1 cellular context compared by ENCODE assay signal in genomic region chr12:107081778-107082177, GRCh38.
TF ChIP-seq lines count a peak whose summit lies in the region.

No MANE protein-coding gene starts in this region.

TF ChIP-seq in HEK293, 187 proteins besides CTCF, POLR2A, EP300 and RAD21 (continued from another document):
- TF ChIP-seq, protein P1, sequence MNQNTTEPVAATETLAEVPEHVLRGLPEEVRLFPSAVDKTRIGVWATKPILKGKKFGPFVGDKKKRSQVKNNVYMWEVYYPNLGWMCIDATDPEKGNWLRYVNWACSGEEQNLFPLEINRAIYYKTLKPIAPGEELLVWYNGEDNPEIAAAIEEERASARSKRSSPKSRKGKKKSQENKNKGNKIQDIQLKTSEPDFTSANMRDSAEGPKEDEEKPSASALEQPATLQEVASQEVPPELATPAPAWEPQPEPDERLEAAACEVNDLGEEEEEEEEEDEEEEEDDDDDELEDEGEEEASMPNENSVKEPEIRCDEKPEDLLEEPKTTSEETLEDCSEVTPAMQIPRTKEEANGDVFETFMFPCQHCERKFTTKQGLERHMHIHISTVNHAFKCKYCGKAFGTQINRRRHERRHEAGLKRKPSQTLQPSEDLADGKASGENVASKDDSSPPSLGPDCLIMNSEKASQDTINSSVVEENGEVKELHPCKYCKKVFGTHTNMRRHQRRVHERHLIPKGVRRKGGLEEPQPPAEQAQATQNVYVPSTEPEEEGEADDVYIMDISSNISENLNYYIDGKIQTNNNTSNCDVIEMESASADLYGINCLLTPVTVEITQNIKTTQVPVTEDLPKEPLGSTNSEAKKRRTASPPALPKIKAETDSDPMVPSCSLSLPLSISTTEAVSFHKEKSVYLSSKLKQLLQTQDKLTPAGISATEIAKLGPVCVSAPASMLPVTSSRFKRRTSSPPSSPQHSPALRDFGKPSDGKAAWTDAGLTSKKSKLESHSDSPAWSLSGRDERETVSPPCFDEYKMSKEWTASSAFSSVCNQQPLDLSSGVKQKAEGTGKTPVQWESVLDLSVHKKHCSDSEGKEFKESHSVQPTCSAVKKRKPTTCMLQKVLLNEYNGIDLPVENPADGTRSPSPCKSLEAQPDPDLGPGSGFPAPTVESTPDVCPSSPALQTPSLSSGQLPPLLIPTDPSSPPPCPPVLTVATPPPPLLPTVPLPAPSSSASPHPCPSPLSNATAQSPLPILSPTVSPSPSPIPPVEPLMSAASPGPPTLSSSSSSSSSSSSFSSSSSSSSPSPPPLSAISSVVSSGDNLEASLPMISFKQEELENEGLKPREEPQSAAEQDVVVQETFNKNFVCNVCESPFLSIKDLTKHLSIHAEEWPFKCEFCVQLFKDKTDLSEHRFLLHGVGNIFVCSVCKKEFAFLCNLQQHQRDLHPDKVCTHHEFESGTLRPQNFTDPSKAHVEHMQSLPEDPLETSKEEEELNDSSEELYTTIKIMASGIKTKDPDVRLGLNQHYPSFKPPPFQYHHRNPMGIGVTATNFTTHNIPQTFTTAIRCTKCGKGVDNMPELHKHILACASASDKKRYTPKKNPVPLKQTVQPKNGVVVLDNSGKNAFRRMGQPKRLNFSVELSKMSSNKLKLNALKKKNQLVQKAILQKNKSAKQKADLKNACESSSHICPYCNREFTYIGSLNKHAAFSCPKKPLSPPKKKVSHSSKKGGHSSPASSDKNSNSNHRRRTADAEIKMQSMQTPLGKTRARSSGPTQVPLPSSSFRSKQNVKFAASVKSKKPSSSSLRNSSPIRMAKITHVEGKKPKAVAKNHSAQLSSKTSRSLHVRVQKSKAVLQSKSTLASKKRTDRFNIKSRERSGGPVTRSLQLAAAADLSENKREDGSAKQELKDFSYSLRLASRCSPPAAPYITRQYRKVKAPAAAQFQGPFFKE (tag by site-specific recombination; IDR thresholded peaks at IDR 0.05; ENCODE audit: borderline replicate concordance), result no peak
- TF ChIP-seq ZNF707 (tag by site-specific recombination; IDR thresholded peaks at IDR 0.05), result peak; percentile 66; the same call in 1 of the 2 replicates
TF ChIP-seq in HEK293: peak in this region for 1.
